ENCODE assay signal across 10 cellular contexts in genomic region chr13:27791146-27791900, GRCh38. TPM values are rescaled to one million over a fixed set of nuclear protein-coding genes. Genes with fewer than 3 reads are reported as not detected.
A peak's percentile ranks its signal among the peaks of the same experiment; 100 is the strongest.
DNase-seq lines count a peak whose midpoint lies in the region; ATAC-seq and TF ChIP-seq lines count a peak whose summit lies in the region.
"Had no signal": no experiment of that assay in that cellular context is flagged by ENCODE, and none has a peak within 500 bp of the region (broad histone marks: within the 10 kb centered on the region; RNA-seq: fewer than 3 reads in every experiment).

No MANE protein-coding gene starts in this region.

- no peaks in the 10 kb centered on the region for H3K36me3 ChIP-seq in CD8-positive, alpha-beta memory T cell (ENCODE audit: insufficient read depth, low read length)
- no peaks in the 10 kb centered on the region for H3K36me3 ChIP-seq in osteoblast (ENCODE audit: insufficient read depth, low read length)

- CTCF ChIA-PET in CD8-positive, alpha-beta memory T cell (lab: Charles Lee) = no interaction called here

- H3K4me3 Mint-ChIP-seq in CD8-positive, alpha-beta memory T cell = peak overlapping the region; percentile 82 to 92 (median 86)

- H3K36me3 Mint-ChIP-seq in CD8-positive, alpha-beta memory T cell = peaks cover 0 to 1% (median 0%) of the 10 kb centered on the region in 3 donors

- H3K27ac ChIP-seq in CD8-positive, alpha-beta memory T cell (ENCODE audit: low read depth, low read length) = no peak overlapping the region
- H3K27ac ChIP-seq in osteoblast (ENCODE audit: low read depth, low read length) (no peak overlapping the region), foreskin keratinocyte (no peak overlapping the region)

- peaks cover 0 to 7% (median 0%) of the 10 kb centered on the region in 5 donors for H3K9me3 Mint-ChIP-seq in CD8-positive, alpha-beta memory T cell

- no peak for TF ChIP-seq CTCF in LNCaP clone FGC (IDR thresholded peaks at IDR 0.05; ENCODE audit: control insufficient read depth, extremely low read depth, insufficient read depth)
- no peak for TF ChIP-seq CTCF in cardiac fibroblast (IDR thresholded peaks at IDR 0.05; ENCODE audit: low read depth, low read length)
- TF ChIP-seq CTCF in osteoblast (IDR thresholded peaks at IDR 0.05; ENCODE audit: extremely low read depth, low read depth, low read length) = no peak
- no peak for TF ChIP-seq CTCF in foreskin keratinocyte (conservative IDR thresholded peaks at IDR 0.05)

- no peaks in the 10 kb centered on the region for H3K79me2 ChIP-seq in osteoblast (ENCODE audit: insufficient read depth, low read length)

- H3K27me3 ChIP-seq in CD8-positive, alpha-beta memory T cell (ENCODE audit: insufficient read depth, low read length, poor library complexity, severe bottlenecking) = peaks cover 59% of the 10 kb centered on the region
- H3K27me3 ChIP-seq in osteoblast (ENCODE audit: insufficient read depth, low read length) (peaks cover 79% of the 10 kb centered on the region), foreskin keratinocyte (peaks cover 100% of the 10 kb centered on the region)

- POLR2A ChIA-PET in CD8-positive, alpha-beta memory T cell (lab: Charles Lee) = no interaction called here

- H3K27me3 Mint-ChIP-seq in CD8-positive, alpha-beta memory T cell = peaks cover 67 to 84% of the 10 kb centered on the region in 2 donors

- H3K9me3 ChIP-seq in CD8-positive, alpha-beta memory T cell (ENCODE audit: low read length) = no peaks in the 10 kb centered on the region
- no peaks in the 10 kb centered on the region for H3K9me3 ChIP-seq in osteoblast (ENCODE audit: low read depth, low read length)

- DNase-seq in CD8-positive, alpha-beta memory T cell = no peak
- DNase-seq in LNCaP clone FGC (ENCODE audit: low read depth) = no peak
- no peak for DNase-seq in cardiac fibroblast (ENCODE audit: low read depth in 2 of 2)
- DNase-seq in osteoblast (ENCODE audit: insufficient read length, low spot score, missing footprints) = no peak
- no peak for DNase-seq in UCSD-AML1 (lab: John Stamatoyannopoulos, UW; ENCODE audit: unreplicated experiment)
- DNase-seq in foreskin keratinocyte = no peak

- H2AFZ ChIP-seq in osteoblast (ENCODE audit: low read length) = no peak overlapping the region

- ATAC-seq in GM18861 (IDR thresholded peaks at IDR 0.05; ENCODE audit: unreplicated experiment) (no peak), foreskin keratinocyte (no peak), GM18517 (IDR thresholded peaks at IDR 0.05; ENCODE audit: unreplicated experiment) (no peak)

- no peaks in the 10 kb centered on the region for H4K20me1 ChIP-seq in osteoblast (ENCODE audit: insufficient read depth, low read length)

- peak overlapping the region; percentile 20 for H3K4me2 ChIP-seq in osteoblast (ENCODE audit: insufficient read depth, low read length)

- peaks cover 23% of the 10 kb centered on the region for H3K4me1 ChIP-seq in CD8-positive, alpha-beta memory T cell (ENCODE audit: insufficient read depth, low read length)
- H3K4me1 ChIP-seq in osteoblast (ENCODE audit: insufficient read depth, low read length) = no peaks in the 10 kb centered on the region
- no peaks in the 10 kb centered on the region for H3K4me1 ChIP-seq in foreskin keratinocyte

- peak overlapping the region in 1 of 8 donors; percentile 29 for H3K27ac Mint-ChIP-seq in CD8-positive, alpha-beta memory T cell

- peaks cover 36 to 51% (median 38%) of the 10 kb centered on the region in 3 donors for H3K4me1 Mint-ChIP-seq in CD8-positive, alpha-beta memory T cell

- H3K4me3 ChIP-seq in CD8-positive, alpha-beta memory T cell (ENCODE audit: low read length) = peak overlapping the region; percentile 56
- H3K4me3 ChIP-seq in LNCaP clone FGC (ENCODE audit: low read depth, low read length) = peak overlapping the region; percentile 18; the same call in 1 of the 2 replicates
- H3K4me3 ChIP-seq in cardiac fibroblast (replicated peaks in 1 of 2; ENCODE audit: low read depth in 2 of 2, low read length in 2 of 2) = peak overlapping the region; percentile 0 to 2
- peak overlapping the region; percentile 45 for H3K4me3 ChIP-seq in osteoblast (ENCODE audit: insufficient read depth, low read length)

RNA-seq across cellular contexts. Expression of gene GSX1, which starts 1.0 kb away (rescaled TPM):
- not detected for total RNA-seq in CD8-positive, alpha-beta memory T cell
- not detected for polyA plus RNA-seq in CD8-positive, alpha-beta memory T cell
- not detected in 2 replicates for total RNA-seq in osteoblast
- not detected in 2 replicates for total RNA-seq in foreskin keratinocyte
- polyA plus RNA-seq in foreskin keratinocyte = not detected in 2 replicates
- total RNA-seq: T-helper 2 cell treated with Interferon-gamma antibody and Interleukin-4, amounts not matched to agents 100 ng/mL and 5 ng/mL, for 36 hours; ureter had no signal

Comparison
In these comparisons a context has a peak if more than half of its experiments do, and no peak if none do; other contexts are left out.
1. H3K4me3 ChIP-seq: peak in every context shown above with its lines; median percentile 56 in CD8-positive, alpha-beta memory T cell; 45 in osteoblast; 18 in LNCaP clone FGC; 1 in cardiac fibroblast.